ENCODE assay signal across 11 cellular contexts in genomic region chr1:108878678-108879077, GRCh38. TPM values are rescaled to one million over a fixed set of nuclear protein-coding genes. Genes with fewer than 3 reads are reported as not detected.
DNase-seq lines count a peak whose midpoint lies in the region; ATAC-seq and TF ChIP-seq lines count a peak whose summit lies in the region.
"Had no signal": no experiment of that assay in that cellular context is flagged by ENCODE, and none has a peak within 500 bp of the region (broad histone marks: within the 10 kb centered on the region; RNA-seq: fewer than 3 reads in every experiment).

No MANE protein-coding gene starts in this region.

- intact Hi-C loops in activated CD4-positive, alpha-beta T cell treated with anti-CD3 and anti-CD28 coated beads, Interleukin-2, amount 10 ng/mL, durations not matched to agents 24 days and 14 days (cut with micrococcal nuclease), result loop anchor here (5.0 kb wide), 2 partner anchors 164 to 214 kb away; partner anchors contain the start of genes TMEM167B and WDR47

- peak overlapping the region; percentile 77 for H3K4me2 ChIP-seq in hepatocyte

- H3K4me1 ChIP-seq in RWPE2 (ENCODE audit: insufficient read depth, poor library complexity, severe bottlenecking) (peaks cover 32% of the 10 kb centered on the region), hepatocyte (ENCODE audit: insufficient read depth) (no peaks in the 10 kb centered on the region)
- H3K4me1 ChIP-seq: prostate gland had no signal

- ATAC-seq in RWPE2 (ENCODE audit: low read depth) (no peak), GM19452 (IDR thresholded peaks at IDR 0.05; ENCODE audit: unreplicated experiment) (no peak)

- no peaks in the 10 kb centered on the region for H3K9me3 Mint-ChIP-seq in activated CD4-positive, alpha-beta T cell treated with anti-CD3 and anti-CD28 coated beads, Interleukin-2, amount 10 ng/mL, durations not matched to agents 24 days and 14 days
- H3K9me3 Mint-ChIP-seq in type B pancreatic cell, result no peaks in the 10 kb centered on the region

- H3K4me1 Mint-ChIP-seq in activated CD4-positive, alpha-beta T cell treated with anti-CD3 and anti-CD28 coated beads, Interleukin-2, amount 10 ng/mL, durations not matched to agents 24 days and 14 days, result peaks cover 25% of the 10 kb centered on the region
- peaks cover 15% of the 10 kb centered on the region for H3K4me1 Mint-ChIP-seq in type B pancreatic cell (ENCODE audit: unreplicated experiment)

- H3K79me2 ChIP-seq in hepatocyte, result peaks cover 24% of the 10 kb centered on the region

- H3K27me3 ChIP-seq in RWPE2 (ENCODE audit: insufficient read depth, poor library complexity, severe bottlenecking) (no peaks in the 10 kb centered on the region), hepatocyte (no peaks in the 10 kb centered on the region)

- H3K36me3 Mint-ChIP-seq in activated CD4-positive, alpha-beta T cell treated with anti-CD3 and anti-CD28 coated beads, Interleukin-2, amount 10 ng/mL, durations not matched to agents 24 days and 14 days (ENCODE audit: low read depth), result peaks cover 1% of the 10 kb centered on the region
- no peaks in the 10 kb centered on the region for H3K36me3 Mint-ChIP-seq in type B pancreatic cell

- H3K9me3 ChIP-seq in RWPE2 (ENCODE audit: severe bottlenecking) (no peaks in the 10 kb centered on the region), hepatocyte (ENCODE audit: low read depth) (no peaks in the 10 kb centered on the region)
- H3K9me3 ChIP-seq: prostate gland had no signal

- no peaks in the 10 kb centered on the region for H3K9me2 ChIP-seq in hepatocyte (replicated peaks; ENCODE audit: insufficient read depth)

- no peak for TF ChIP-seq CTCF in RWPE2 (IDR thresholded peaks at IDR 0.05; ENCODE audit: poor library complexity, severe bottlenecking)
- no peak for TF ChIP-seq CTCF in hepatocyte (IDR thresholded peaks at IDR 0.05; ENCODE audit: poor library complexity)
- TF ChIP-seq CTCF in type B pancreatic cell (conservative IDR thresholded peaks at IDR 0.05), result no peak

- H3K27me3 Mint-ChIP-seq in activated CD4-positive, alpha-beta T cell treated with anti-CD3 and anti-CD28 coated beads, Interleukin-2, amount 10 ng/mL, durations not matched to agents 24 days and 14 days, result peaks cover 15% of the 10 kb centered on the region
- no peaks in the 10 kb centered on the region for H3K27me3 Mint-ChIP-seq in type B pancreatic cell

- no peak overlapping the region for H3K4me3 Mint-ChIP-seq in activated CD4-positive, alpha-beta T cell treated with anti-CD3 and anti-CD28 coated beads, Interleukin-2, amount 10 ng/mL, durations not matched to agents 24 days and 14 days
- peak overlapping the region; percentile 67 for H3K4me3 Mint-ChIP-seq in type B pancreatic cell

- 82% methylated on average over 3 of the region's 3 CpGs for WGBS in hepatocyte (ENCODE audit: low lambda C conversion rate, missing lambda C conversion rate)

- H3K27ac ChIP-seq in RWPE2 (ENCODE audit: poor library complexity, severe bottlenecking) (peak overlapping the region; percentile 70), hepatocyte (no peak overlapping the region)

- no peak overlapping the region for H2AFZ ChIP-seq in hepatocyte

- H4K20me1 ChIP-seq in hepatocyte (ENCODE audit: insufficient read depth, poor library complexity, severe bottlenecking), result no peaks in the 10 kb centered on the region

- H3K27ac Mint-ChIP-seq in activated CD4-positive, alpha-beta T cell treated with anti-CD3 and anti-CD28 coated beads, Interleukin-2, amount 10 ng/mL, durations not matched to agents 24 days and 14 days, result no peak overlapping the region
- H3K27ac Mint-ChIP-seq in type B pancreatic cell, result no peak overlapping the region

- peak overlapping the region; percentile 68 for H3K4me3 ChIP-seq in RWPE2 (ENCODE audit: severe bottlenecking)
- no peak overlapping the region for H3K4me3 ChIP-seq in hepatocyte

- DNase-seq in activated CD4-positive, alpha-beta T cell treated with anti-CD3 and anti-CD28 coated beads, Interleukin-2, amount 10 ng/mL, durations not matched to agents 24 days and 14 days, result peak; percentile 46
- DNase-seq in activated CD4-positive, alpha-beta T cell treated with anti-CD3 and anti-CD28 coated beads for 4 hours, result no peak
- no peak for DNase-seq in RWPE2 (ENCODE audit: low spot score)
- no peak for DNase-seq in hepatocyte (ENCODE audit: low spot score)
- DNase-seq in type B pancreatic cell (ENCODE audit: extremely low spot score, unreplicated experiment), result no peak
- DNase-seq in NCI-H526 treated with DMSO at 0.1 percent for 48 hours (lab: John Stamatoyannopoulos, UW), result no peak
- DNase-seq in activated gamma-delta T cell treated with Interleukin-2 at 50 U/mL for 16 hours, result no peak
- DNase-seq: islet precursor cell, NCI-H187 had no signal

- H3K36me3 ChIP-seq in RWPE2 (ENCODE audit: low read depth), result peaks cover 10% of the 10 kb centered on the region
- H3K36me3 ChIP-seq in hepatocyte (replicated peaks; ENCODE audit: insufficient read depth, low read depth), result no peaks in the 10 kb centered on the region
- H3K36me3 ChIP-seq: prostate gland had no signal

RNA-seq across cellular contexts. Expression of gene GPSM2, which starts 1.9 kb away (rescaled TPM):
- total RNA-seq in activated CD4-positive, alpha-beta T cell treated with anti-CD3 and anti-CD28 coated beads, Interleukin-2, amount 10 ng/mL, durations not matched to agents 24 days and 14 days, result 9.7 TPM in 2 replicates
- total RNA-seq in hepatocyte, result 12.8 and 21.6 TPM in 2 replicates
- polyA plus RNA-seq in hepatocyte, result 7.2 and 7.3 TPM in 2 replicates
- 21.8 and 27.9 TPM in 2 replicates for total RNA-seq in type B pancreatic cell (ENCODE audit: low replicate concordance)

RNA-seq across cellular contexts. Expression of gene AKNAD1, which starts 21.8 kb away (rescaled TPM):
- not detected in 2 replicates for total RNA-seq in activated CD4-positive, alpha-beta T cell treated with anti-CD3 and anti-CD28 coated beads, Interleukin-2, amount 10 ng/mL, durations not matched to agents 24 days and 14 days
- total RNA-seq in hepatocyte (0.20 and 0.80 TPM in 2 replicates), type B pancreatic cell (ENCODE audit: low replicate concordance) (0.92 TPM in 1 of 2 replicates, not detected in the other)
- polyA plus RNA-seq in hepatocyte, result not detected in 2 replicates
